Comparison of ENCODE assay signal across 5 cellular contexts in the genomic region with DNA sequence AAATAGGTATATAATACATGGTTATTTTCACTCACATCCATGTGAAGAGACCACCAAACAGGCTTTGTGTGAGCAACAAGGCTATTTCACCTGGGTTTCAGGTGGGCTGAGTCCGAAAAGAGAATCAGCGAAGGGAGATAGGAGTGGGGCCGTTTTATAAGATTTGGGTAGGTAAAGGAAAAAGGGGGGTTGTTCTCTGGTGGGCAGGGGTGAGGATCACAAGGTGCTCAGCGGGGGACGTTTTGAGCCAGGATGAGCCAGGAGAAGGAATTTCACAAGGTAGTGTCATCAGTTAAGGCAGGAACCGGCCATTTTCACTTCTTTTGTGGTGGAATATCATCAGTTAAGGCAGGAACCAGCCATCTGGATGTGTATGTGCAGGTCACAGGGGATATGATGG.
DNase-seq lines count a peak whose midpoint lies in the region; ATAC-seq and TF ChIP-seq lines count a peak whose summit lies in the region.
"Not testable (repeated sequence)": the region's sequence is repeated elsewhere in the genome, so short reads cannot be mapped to it uniquely, and the experiment has no call there.

No MANE protein-coding gene starts in this region.

- not testable (repeated sequence) for H3K23ac ChIP-seq in H9 (ENCODE audit: insufficient read length, low read depth, low read length); mesendoderm (ENCODE audit: low read length)

- H3K27ac Mint-ChIP-seq in GM23338 (peak overlapping the region; percentile 42), H9 (peak overlapping the region in 2 of 3 experiments; percentile 3 to 20; a peak in 1 of 7 replicates), endodermal cell (peak overlapping the region; percentile 89)

- H2BK20ac ChIP-seq in H9 (ENCODE audit: low read depth, low read length, poor library complexity, severe bottlenecking), result not testable (repeated sequence)

- TF ChIP-seq CTCF in GM23338 (conservative IDR thresholded peaks at IDR 0.05; ENCODE audit: low read depth in 2 of 2); H9 (conservative IDR thresholded peaks at IDR 0.05); endodermal cell (conservative IDR thresholded peaks at IDR 0.05): not testable (repeated sequence)

- H2BK15ac ChIP-seq in H9 (ENCODE audit: low read depth, low read length); mesendoderm (replicated peaks; ENCODE audit: low read depth): not testable (repeated sequence)

- not testable (repeated sequence) for H4K20me1 ChIP-seq in GM23338 (replicated peaks; ENCODE audit: insufficient read depth); H9 (ENCODE audit: control insufficient read depth, insufficient read depth, insufficient read length); Karpas-422 (ENCODE audit: insufficient read depth, low read depth, low read length)

- not testable (repeated sequence) for H3F3A ChIP-seq in GM23338 (replicated peaks; ENCODE audit: low read depth)

- H3K9ac ChIP-seq in H9 (ENCODE audit: extremely low read depth, insufficient read length, low read length); Karpas-422 (ENCODE audit: low read length); endodermal cell (ENCODE audit: extremely low read depth, low read length, poor library complexity, severe bottlenecking); mesendoderm (ENCODE audit: low read length): not testable (repeated sequence)

- not testable (repeated sequence) for H3K79me2 ChIP-seq in GM23338 (replicated peaks; ENCODE audit: insufficient read depth); H9 (ENCODE audit: insufficient read depth, low read length); Karpas-422 (ENCODE audit: low read length); mesendoderm (ENCODE audit: control insufficient read depth, insufficient read depth, low read length)

- not testable (repeated sequence) for H3K36me3 ChIP-seq in GM23338 (ENCODE audit: insufficient read depth); Karpas-422 (ENCODE audit: insufficient read depth, low read length); endodermal cell (ENCODE audit: control insufficient read depth, insufficient read depth, low read length); mesendoderm (ENCODE audit: control insufficient read depth, insufficient read depth, low read length)

- not testable (repeated sequence) for H4K91ac ChIP-seq in H9 (ENCODE audit: insufficient read length, low read depth, low read length)

- not testable (repeated sequence) for H3K18ac ChIP-seq in H9 (ENCODE audit: insufficient read length, low read depth, low read length); mesendoderm (ENCODE audit: low read length)

- DNase-seq in GM23338 (ENCODE audit: low spot score); H9: not testable (repeated sequence)
- DNase-seq in Karpas-422, result peak; percentile 9
- DNase-seq in endodermal cell, result peak; percentile 82
- DNase-seq in mesendoderm, result peak; percentile 78

- H3K27me3 Mint-ChIP-seq in GM23338 (ENCODE audit: insufficient read depth, low read depth, poor library complexity); H9 (ENCODE audit: low read depth); endodermal cell (ENCODE audit: insufficient read depth): not testable (repeated sequence)

- not testable (repeated sequence) for H2AK5ac ChIP-seq in H9 (ENCODE audit: insufficient read length, low read length); mesendoderm (ENCODE audit: low read length)

- not testable (repeated sequence) for H3K4me1 ChIP-seq in GM23338 (ENCODE audit: insufficient read depth); H9 (ENCODE audit: insufficient read depth, low read length); Karpas-422 (ENCODE audit: low read length); endodermal cell (ENCODE audit: control insufficient read depth, insufficient read depth, low read length); mesendoderm (ENCODE audit: control insufficient read depth, low read depth, low read length)

- H3K4ac ChIP-seq in H9 (ENCODE audit: low read depth, low read length); mesendoderm (ENCODE audit: low read depth, low read length): not testable (repeated sequence)

- not testable (repeated sequence) for H3K9me3 Mint-ChIP-seq in GM23338, H9, endodermal cell

- not testable (repeated sequence) for H3K56ac ChIP-seq in H9 (ENCODE audit: insufficient read length, low read depth, low read length)
- H3K56ac ChIP-seq in mesendoderm (ENCODE audit: low read length), result peak overlapping the region; percentile 17

- not testable (repeated sequence) for H3K4me3 Mint-ChIP-seq in GM23338, H9
- H3K4me3 Mint-ChIP-seq in endodermal cell, result peak overlapping the region; percentile 32

- H2BK5ac ChIP-seq in H9 (ENCODE audit: insufficient read length, low read length); mesendoderm (ENCODE audit: low read length): not testable (repeated sequence)

- H3K4me3 ChIP-seq in GM23338; Karpas-422 (ENCODE audit: low read length); endodermal cell (ENCODE audit: low read length); mesendoderm (ENCODE audit: low read length): not testable (repeated sequence)

- not testable (repeated sequence) for H3K9me2 ChIP-seq in GM23338 (ENCODE audit: insufficient read depth); Karpas-422 (replicated peaks; ENCODE audit: insufficient read depth, low read length)

- H3K23me2 ChIP-seq in H9 (ENCODE audit: insufficient read length, low read depth, low read length, poor library complexity, severe bottlenecking), result not testable (repeated sequence)

- WGBS in H9 (ENCODE audit: extremely low coverage, insufficient read length, low lambda C conversion rate), result no CpG with 5 or more reads among the region's 6 CpGs
- WGBS in endodermal cell (ENCODE audit: insufficient coverage in 1 of 2, insufficient read length in 1 of 2), 2 experiments, result 72 to 90% methylated on average over 2 to 6 of the region's 6 CpGs
- WGBS in mesendoderm (ENCODE audit: extremely low coverage, insufficient coverage, low lambda C conversion rate), result no CpG with 5 or more reads among the region's 6 CpGs

- not testable (repeated sequence) for H2BK120ac ChIP-seq in H9 (ENCODE audit: low read depth, low read length, poor library complexity, severe bottlenecking); mesendoderm (ENCODE audit: low read depth, low read length)

- H3K27me3 ChIP-seq in GM23338 (ENCODE audit: insufficient read depth); H9 (ENCODE audit: insufficient read depth, low read length); Karpas-422 (ENCODE audit: low read length); endodermal cell (ENCODE audit: control insufficient read depth, insufficient read depth, low read length, poor library complexity, severe bottlenecking); mesendoderm (ENCODE audit: insufficient read depth, low read length, poor library complexity): not testable (repeated sequence)

- H3K9me3 ChIP-seq in H9 (ENCODE audit: control insufficient read depth, low read depth, low read length); Karpas-422 (ENCODE audit: low read length); endodermal cell (ENCODE audit: control insufficient read depth, low read length): not testable (repeated sequence)

- H3K27ac ChIP-seq in GM23338 (ENCODE audit: low read depth); H9 (ENCODE audit: insufficient read length, low read depth, low read length); Karpas-422 (ENCODE audit: low read length); endodermal cell (ENCODE audit: low read depth, low read length): not testable (repeated sequence)
- H3K27ac ChIP-seq in mesendoderm (ENCODE audit: low read depth, low read length), result peak overlapping the region; percentile 6

- not testable (repeated sequence) for H4K5ac ChIP-seq in H9 (ENCODE audit: insufficient read length, low read depth, low read length); mesendoderm (ENCODE audit: low read length)

- H3K36me3 Mint-ChIP-seq in GM23338 (ENCODE audit: low read depth); H9 (ENCODE audit: insufficient read depth in 1 of 3, low read depth in 3 of 3); endodermal cell (ENCODE audit: low read depth): not testable (repeated sequence)

- H3K79me1 ChIP-seq in H9 (ENCODE audit: insufficient read depth, low read depth, low read length, poor library complexity, severe bottlenecking); mesendoderm (ENCODE audit: low read length): not testable (repeated sequence)

- H3K4me2 ChIP-seq in GM23338; H9 (ENCODE audit: insufficient read depth, insufficient read length, low read length); Karpas-422 (ENCODE audit: low read depth, low read length, poor library complexity, severe bottlenecking); mesendoderm (ENCODE audit: low read length): not testable (repeated sequence)

- not testable (repeated sequence) for H3K4me1 Mint-ChIP-seq in GM23338, H9
- peaks cover 35% of the 10 kb centered on the region for H3K4me1 Mint-ChIP-seq in endodermal cell

- not testable (repeated sequence) for H2AFZ ChIP-seq in GM23338; H9 (ENCODE audit: low read length); Karpas-422 (ENCODE audit: low read length)

- not testable (repeated sequence) for H4K8ac ChIP-seq in H9 (replicated peaks; ENCODE audit: insufficient read length, low read depth, low read length); mesendoderm (ENCODE audit: low read depth, low read length)

- not testable (repeated sequence) for H3T11ph ChIP-seq in H9 (ENCODE audit: low read length)

- H2BK12ac ChIP-seq in H9 (ENCODE audit: insufficient read length, low read depth, low read length), result not testable (repeated sequence)

- ATAC-seq in GM23338, result not testable (repeated sequence)

- not testable (repeated sequence) for H3K14ac ChIP-seq in H9 (ENCODE audit: insufficient read depth, low read length)

Comparison
In these comparisons a context has a peak if more than half of its experiments do, and no peak if none do; other contexts are left out.
1. H3K27ac Mint-ChIP-seq: peak in every context shown above with its lines; median percentile 89 in endodermal cell; 42 in GM23338; 12 in H9.